ENCODE assay signal across 12 cellular contexts in the genomic region with DNA sequence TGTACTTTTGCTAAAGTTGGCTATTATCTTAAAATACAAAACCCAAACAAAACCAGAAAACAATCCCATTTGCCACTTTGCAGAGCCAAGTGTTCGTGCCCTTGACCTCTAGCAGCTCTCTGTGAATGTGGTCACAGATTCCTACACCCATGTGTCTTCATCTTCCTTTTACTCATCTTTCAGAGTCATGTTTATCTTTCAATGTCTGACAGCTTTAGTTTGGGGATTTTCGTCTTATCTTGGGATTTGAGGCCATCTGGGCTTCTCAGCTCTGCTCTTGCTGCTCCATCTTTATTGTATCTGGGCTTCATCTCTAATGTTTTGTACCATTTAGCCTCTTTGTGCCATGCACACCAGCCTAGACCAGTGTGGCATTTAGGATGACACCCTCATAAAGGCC.
"Had no signal": no experiment of that assay in that cellular context is flagged by ENCODE, and none has a peak within 500 bp of the region (broad histone marks: within the 10 kb centered on the region; RNA-seq: fewer than 3 reads in every experiment).

No MANE protein-coding gene starts in this region.

- H3K27ac Mint-ChIP-seq: activated naive CD4-positive, alpha-beta T cell treated with anti-CD3 and anti-CD28 coated beads for 36 hours; stimulated activated effector memory CD8-positive, alpha-beta T cell treated with anti-CD3 and anti-CD28 coated beads, Interleukin-12 subunit alpha, Interleukin-12 subunit beta, amount 100 ng/mL, for 72 hours had no signal

- H3K4me1 Mint-ChIP-seq: stimulated activated effector memory CD8-positive, alpha-beta T cell treated with anti-CD3 and anti-CD28 coated beads, Interleukin-12 subunit alpha, Interleukin-12 subunit beta, amount 100 ng/mL, for 72 hours had no signal

- H3K9me3 Mint-ChIP-seq: activated naive CD4-positive, alpha-beta T cell treated with anti-CD3 and anti-CD28 coated beads for 36 hours; stimulated activated effector memory CD8-positive, alpha-beta T cell treated with anti-CD3 and anti-CD28 coated beads, Interleukin-12 subunit alpha, Interleukin-12 subunit beta, amount 100 ng/mL, for 72 hours had no signal

- H3K4me3 Mint-ChIP-seq: activated naive CD4-positive, alpha-beta T cell treated with anti-CD3 and anti-CD28 coated beads for 36 hours; stimulated activated effector memory CD8-positive, alpha-beta T cell treated with anti-CD3 and anti-CD28 coated beads, Interleukin-12 subunit alpha, Interleukin-12 subunit beta, amount 100 ng/mL, for 72 hours had no signal

- DNase-seq: activated CD4-positive, alpha-beta T cell treated with anti-CD3 and anti-CD28 coated beads for 48 hours; activated CD8-positive, alpha-beta memory T cell treated with anti-CD3 and anti-CD28 coated beads for 24 hours; activated naive CD4-positive, alpha-beta T cell treated with anti-CD3 and anti-CD28 coated beads for 36 hours; central memory CD4-positive, alpha-beta T cell; cortex of kidney; effector memory CD4-positive, alpha-beta T cell; left ventricle myocardium superior; small intestine; T-helper 2 cell; tibial artery had no signal

- H3K36me3 Mint-ChIP-seq: stimulated activated effector memory CD8-positive, alpha-beta T cell treated with anti-CD3 and anti-CD28 coated beads, Interleukin-12 subunit alpha, Interleukin-12 subunit beta, amount 100 ng/mL, for 72 hours had no signal

- H3K27ac ChIP-seq: epithelial cell of prostate, tibial artery had no signal
